1 cellular context compared by ENCODE assay signal in the genomic region with DNA sequence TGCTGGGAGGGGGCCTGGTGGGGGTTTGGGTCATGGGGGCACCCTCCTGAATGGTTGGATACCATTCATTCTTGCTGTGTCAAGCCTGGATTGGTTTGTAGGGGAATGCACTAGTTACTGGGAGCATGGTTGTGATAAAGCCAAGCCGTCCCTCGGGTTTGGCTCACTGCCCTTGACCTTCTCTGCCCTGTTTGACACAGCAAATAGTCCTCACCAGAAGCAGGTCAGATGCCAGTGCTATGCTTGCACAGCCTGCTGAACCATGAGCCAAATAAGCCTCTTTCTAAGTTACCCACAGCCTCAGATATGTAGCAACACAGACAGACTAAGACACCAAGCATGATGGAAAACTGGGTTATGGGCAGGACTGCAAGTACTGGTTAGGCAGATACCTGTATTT.
TF ChIP-seq lines count a peak whose summit lies in the region.

No MANE protein-coding gene starts in this region.

TF ChIP-seq in HepG2, 621 proteins besides CTCF, POLR2A, EP300 and RAD21 (continued from another document and continues in another):
- TF ChIP-seq, protein P1, sequence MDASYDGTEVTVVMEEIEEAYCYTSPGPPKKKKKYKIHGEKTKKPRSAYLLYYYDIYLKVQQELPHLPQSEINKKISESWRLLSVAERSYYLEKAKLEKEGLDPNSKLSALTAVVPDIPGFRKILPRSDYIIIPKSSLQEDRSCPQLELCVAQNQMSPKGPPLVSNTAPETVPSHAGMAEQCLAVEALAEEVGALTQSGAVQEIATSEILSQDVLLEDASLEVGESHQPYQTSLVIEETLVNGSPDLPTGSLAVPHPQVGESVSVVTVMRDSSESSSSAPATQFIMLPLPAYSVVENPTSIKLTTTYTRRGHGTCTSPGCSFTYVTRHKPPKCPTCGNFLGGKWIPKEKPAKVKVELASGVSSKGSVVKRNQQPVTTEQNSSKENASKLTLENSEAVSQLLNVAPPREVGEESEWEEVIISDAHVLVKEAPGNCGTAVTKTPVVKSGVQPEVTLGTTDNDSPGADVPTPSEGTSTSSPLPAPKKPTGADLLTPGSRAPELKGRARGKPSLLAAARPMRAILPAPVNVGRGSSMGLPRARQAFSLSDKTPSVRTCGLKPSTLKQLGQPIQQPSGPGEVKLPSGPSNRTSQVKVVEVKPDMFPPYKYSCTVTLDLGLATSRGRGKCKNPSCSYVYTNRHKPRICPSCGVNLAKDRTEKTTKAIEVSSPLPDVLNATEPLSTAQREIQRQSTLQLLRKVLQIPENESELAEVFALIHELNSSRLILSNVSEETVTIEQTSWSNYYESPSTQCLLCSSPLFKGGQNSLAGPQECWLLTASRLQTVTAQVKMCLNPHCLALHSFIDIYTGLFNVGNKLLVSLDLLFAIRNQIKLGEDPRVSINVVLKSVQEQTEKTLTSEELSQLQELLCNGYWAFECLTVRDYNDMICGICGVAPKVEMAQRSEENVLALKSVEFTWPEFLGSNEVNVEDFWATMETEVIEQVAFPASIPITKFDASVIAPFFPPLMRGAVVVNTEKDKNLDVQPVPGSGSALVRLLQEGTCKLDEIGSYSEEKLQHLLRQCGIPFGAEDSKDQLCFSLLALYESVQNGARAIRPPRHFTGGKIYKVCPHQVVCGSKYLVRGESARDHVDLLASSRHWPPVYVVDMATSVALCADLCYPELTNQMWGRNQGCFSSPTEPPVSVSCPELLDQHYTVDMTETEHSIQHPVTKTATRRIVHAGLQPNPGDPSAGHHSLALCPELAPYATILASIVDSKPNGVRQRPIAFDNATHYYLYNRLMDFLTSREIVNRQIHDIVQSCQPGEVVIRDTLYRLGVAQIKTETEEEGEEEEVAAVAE (CRISPR knock-in tag; IDR thresholded peaks at IDR 0.05; ENCODE audit: borderline replicate concordance), result peak; percentile 63; the same call in 1 of the 2 replicates
- TF ChIP-seq KLF12 (CRISPR knock-in tag; IDR thresholded peaks at IDR 0.05; ENCODE audit: borderline replicate concordance) (no peak), CCAR2 (optimal IDR thresholded peaks at IDR 0.05; ENCODE audit: low read depth, low read length) (no peak), ZNF552 (CRISPR knock-in tag; IDR thresholded peaks at IDR 0.05; ENCODE audit: borderline replicate concordance) (no peak), ZSCAN20 (CRISPR knock-in tag; IDR thresholded peaks at IDR 0.05; ENCODE audit: borderline replicate concordance) (no peak), THAP11 (CRISPR knock-in tag; IDR thresholded peaks at IDR 0.05) (peak; percentile 55), CAMTA2 (CRISPR knock-in tag; IDR thresholded peaks at IDR 0.05; ENCODE audit: borderline replicate concordance) (no peak), PHB2 (IDR thresholded peaks at IDR 0.05; ENCODE audit: partially characterized antibody) (no peak), REXO4 (CRISPR knock-in tag; IDR thresholded peaks at IDR 0.05; ENCODE audit: borderline replicate concordance) (no peak), ZFAT (CRISPR knock-in tag; conservative IDR thresholded peaks at IDR 0.05) (no peak), PTBP1 (IDR thresholded peaks at IDR 0.05; ENCODE audit: low read depth, low read length, poor library complexity, severe bottlenecking) (no peak), DR1 (CRISPR knock-in tag; IDR thresholded peaks at IDR 0.05) (no peak), NRL (CRISPR knock-in tag; IDR thresholded peaks at IDR 0.05; ENCODE audit: borderline replicate concordance) (no peak), SATB2 (CRISPR knock-in tag; IDR thresholded peaks at IDR 0.05) (no peak), RARG (CRISPR knock-in tag; IDR thresholded peaks at IDR 0.05; ENCODE audit: low read depth) (no peak), ZNF441 (CRISPR knock-in tag; IDR thresholded peaks at IDR 0.05; ENCODE audit: borderline replicate concordance) (no peak), HOXA5 (CRISPR knock-in tag; IDR thresholded peaks at IDR 0.05) (no peak; the same call in 1 of the 2 replicates), ATF7 (IDR thresholded peaks at IDR 0.05) (no peak), ATF7 (CRISPR knock-in tag; IDR thresholded peaks at IDR 0.05) (peak; percentile 39; the same call in 1 of the 2 replicates), ZNF292 (CRISPR knock-in tag; IDR thresholded peaks at IDR 0.05; ENCODE audit: borderline replicate concordance, low read depth) (no peak)
- TF ChIP-seq, protein P2, sequence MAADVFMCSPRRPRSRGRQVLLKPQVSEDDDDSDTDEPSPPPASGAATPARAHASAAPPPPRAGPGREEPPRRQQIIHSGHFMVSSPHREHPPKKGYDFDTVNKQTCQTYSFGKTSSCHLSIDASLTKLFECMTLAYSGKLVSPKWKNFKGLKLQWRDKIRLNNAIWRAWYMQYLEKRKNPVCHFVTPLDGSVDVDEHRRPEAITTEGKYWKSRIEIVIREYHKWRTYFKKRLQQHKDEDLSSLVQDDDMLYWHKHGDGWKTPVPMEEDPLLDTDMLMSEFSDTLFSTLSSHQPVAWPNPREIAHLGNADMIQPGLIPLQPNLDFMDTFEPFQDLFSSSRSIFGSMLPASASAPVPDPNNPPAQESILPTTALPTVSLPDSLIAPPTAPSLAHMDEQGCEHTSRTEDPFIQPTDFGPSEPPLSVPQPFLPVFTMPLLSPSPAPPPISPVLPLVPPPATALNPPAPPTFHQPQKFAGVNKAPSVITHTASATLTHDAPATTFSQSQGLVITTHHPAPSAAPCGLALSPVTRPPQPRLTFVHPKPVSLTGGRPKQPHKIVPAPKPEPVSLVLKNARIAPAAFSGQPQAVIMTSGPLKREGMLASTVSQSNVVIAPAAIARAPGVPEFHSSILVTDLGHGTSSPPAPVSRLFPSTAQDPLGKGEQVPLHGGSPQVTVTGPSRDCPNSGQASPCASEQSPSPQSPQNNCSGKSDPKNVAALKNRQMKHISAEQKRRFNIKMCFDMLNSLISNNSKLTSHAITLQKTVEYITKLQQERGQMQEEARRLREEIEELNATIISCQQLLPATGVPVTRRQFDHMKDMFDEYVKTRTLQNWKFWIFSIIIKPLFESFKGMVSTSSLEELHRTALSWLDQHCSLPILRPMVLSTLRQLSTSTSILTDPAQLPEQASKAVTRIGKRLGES (CRISPR knock-in tag; IDR thresholded peaks at IDR 0.05; ENCODE audit: borderline replicate concordance), result no peak
- TF ChIP-seq, protein P3, sequence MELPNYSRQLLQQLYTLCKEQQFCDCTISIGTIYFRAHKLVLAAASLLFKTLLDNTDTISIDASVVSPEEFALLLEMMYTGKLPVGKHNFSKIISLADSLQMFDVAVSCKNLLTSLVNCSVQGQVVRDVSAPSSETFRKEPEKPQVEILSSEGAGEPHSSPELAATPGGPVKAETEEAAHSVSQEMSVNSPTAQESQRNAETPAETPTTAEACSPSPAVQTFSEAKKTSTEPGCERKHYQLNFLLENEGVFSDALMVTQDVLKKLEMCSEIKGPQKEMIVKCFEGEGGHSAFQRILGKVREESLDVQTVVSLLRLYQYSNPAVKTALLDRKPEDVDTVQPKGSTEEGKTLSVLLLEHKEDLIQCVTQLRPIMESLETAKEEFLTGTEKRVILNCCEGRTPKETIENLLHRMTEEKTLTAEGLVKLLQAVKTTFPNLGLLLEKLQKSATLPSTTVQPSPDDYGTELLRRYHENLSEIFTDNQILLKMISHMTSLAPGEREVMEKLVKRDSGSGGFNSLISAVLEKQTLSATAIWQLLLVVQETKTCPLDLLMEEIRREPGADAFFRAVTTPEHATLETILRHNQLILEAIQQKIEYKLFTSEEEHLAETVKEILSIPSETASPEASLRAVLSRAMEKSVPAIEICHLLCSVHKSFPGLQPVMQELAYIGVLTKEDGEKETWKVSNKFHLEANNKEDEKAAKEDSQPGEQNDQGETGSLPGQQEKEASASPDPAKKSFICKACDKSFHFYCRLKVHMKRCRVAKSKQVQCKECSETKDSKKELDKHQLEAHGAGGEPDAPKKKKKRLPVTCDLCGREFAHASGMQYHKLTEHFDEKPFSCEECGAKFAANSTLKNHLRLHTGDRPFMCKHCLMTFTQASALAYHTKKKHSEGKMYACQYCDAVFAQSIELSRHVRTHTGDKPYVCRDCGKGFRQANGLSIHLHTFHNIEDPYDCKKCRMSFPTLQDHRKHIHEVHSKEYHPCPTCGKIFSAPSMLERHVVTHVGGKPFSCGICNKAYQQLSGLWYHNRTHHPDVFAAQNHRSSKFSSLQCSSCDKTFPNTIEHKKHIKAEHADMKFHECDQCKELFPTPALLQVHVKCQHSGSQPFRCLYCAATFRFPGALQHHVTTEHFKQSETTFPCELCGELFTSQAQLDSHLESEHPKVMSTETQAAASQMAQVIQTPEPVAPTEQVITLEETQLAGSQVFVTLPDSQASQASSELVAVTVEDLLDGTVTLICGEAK (IDR thresholded peaks at IDR 0.05), result no peak
- TF ChIP-seq, protein P3 (CRISPR knock-in tag; IDR thresholded peaks at IDR 0.05), result no peak; the same call in 1 of the 2 replicates
- TF ChIP-seq, protein P4, sequence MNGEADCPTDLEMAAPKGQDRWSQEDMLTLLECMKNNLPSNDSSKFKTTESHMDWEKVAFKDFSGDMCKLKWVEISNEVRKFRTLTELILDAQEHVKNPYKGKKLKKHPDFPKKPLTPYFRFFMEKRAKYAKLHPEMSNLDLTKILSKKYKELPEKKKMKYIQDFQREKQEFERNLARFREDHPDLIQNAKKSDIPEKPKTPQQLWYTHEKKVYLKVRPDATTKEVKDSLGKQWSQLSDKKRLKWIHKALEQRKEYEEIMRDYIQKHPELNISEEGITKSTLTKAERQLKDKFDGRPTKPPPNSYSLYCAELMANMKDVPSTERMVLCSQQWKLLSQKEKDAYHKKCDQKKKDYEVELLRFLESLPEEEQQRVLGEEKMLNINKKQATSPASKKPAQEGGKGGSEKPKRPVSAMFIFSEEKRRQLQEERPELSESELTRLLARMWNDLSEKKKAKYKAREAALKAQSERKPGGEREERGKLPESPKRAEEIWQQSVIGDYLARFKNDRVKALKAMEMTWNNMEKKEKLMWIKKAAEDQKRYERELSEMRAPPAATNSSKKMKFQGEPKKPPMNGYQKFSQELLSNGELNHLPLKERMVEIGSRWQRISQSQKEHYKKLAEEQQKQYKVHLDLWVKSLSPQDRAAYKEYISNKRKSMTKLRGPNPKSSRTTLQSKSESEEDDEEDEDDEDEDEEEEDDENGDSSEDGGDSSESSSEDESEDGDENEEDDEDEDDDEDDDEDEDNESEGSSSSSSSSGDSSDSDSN (CRISPR knock-in tag; IDR thresholded peaks at IDR 0.05), result no peak
- TF ChIP-seq, protein P5, sequence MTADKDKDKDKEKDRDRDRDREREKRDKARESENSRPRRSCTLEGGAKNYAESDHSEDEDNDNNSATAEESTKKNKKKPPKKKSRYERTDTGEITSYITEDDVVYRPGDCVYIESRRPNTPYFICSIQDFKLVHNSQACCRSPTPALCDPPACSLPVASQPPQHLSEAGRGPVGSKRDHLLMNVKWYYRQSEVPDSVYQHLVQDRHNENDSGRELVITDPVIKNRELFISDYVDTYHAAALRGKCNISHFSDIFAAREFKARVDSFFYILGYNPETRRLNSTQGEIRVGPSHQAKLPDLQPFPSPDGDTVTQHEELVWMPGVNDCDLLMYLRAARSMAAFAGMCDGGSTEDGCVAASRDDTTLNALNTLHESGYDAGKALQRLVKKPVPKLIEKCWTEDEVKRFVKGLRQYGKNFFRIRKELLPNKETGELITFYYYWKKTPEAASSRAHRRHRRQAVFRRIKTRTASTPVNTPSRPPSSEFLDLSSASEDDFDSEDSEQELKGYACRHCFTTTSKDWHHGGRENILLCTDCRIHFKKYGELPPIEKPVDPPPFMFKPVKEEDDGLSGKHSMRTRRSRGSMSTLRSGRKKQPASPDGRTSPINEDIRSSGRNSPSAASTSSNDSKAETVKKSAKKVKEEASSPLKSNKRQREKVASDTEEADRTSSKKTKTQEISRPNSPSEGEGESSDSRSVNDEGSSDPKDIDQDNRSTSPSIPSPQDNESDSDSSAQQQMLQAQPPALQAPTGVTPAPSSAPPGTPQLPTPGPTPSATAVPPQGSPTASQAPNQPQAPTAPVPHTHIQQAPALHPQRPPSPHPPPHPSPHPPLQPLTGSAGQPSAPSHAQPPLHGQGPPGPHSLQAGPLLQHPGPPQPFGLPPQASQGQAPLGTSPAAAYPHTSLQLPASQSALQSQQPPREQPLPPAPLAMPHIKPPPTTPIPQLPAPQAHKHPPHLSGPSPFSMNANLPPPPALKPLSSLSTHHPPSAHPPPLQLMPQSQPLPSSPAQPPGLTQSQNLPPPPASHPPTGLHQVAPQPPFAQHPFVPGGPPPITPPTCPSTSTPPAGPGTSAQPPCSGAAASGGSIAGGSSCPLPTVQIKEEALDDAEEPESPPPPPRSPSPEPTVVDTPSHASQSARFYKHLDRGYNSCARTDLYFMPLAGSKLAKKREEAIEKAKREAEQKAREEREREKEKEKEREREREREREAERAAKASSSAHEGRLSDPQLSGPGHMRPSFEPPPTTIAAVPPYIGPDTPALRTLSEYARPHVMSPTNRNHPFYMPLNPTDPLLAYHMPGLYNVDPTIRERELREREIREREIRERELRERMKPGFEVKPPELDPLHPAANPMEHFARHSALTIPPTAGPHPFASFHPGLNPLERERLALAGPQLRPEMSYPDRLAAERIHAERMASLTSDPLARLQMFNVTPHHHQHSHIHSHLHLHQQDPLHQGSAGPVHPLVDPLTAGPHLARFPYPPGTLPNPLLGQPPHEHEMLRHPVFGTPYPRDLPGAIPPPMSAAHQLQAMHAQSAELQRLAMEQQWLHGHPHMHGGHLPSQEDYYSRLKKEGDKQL (CRISPR knock-in tag; IDR thresholded peaks at IDR 0.05; ENCODE audit: low read depth), result peak; percentile 65; the same call in 1 of the 2 replicates
- TF ChIP-seq, protein P6, sequence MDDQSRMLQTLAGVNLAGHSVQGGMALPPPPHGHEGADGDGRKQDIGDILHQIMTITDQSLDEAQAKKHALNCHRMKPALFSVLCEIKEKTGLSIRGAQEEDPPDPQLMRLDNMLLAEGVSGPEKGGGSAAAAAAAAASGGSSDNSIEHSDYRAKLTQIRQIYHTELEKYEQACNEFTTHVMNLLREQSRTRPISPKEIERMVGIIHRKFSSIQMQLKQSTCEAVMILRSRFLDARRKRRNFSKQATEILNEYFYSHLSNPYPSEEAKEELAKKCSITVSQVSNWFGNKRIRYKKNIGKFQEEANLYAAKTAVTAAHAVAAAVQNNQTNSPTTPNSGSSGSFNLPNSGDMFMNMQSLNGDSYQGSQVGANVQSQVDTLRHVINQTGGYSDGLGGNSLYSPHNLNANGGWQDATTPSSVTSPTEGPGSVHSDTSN (CRISPR knock-in tag; IDR thresholded peaks at IDR 0.05; ENCODE audit: borderline replicate concordance), result no peak
